8 cellular contexts compared by ENCODE assay signal in the genomic region with DNA sequence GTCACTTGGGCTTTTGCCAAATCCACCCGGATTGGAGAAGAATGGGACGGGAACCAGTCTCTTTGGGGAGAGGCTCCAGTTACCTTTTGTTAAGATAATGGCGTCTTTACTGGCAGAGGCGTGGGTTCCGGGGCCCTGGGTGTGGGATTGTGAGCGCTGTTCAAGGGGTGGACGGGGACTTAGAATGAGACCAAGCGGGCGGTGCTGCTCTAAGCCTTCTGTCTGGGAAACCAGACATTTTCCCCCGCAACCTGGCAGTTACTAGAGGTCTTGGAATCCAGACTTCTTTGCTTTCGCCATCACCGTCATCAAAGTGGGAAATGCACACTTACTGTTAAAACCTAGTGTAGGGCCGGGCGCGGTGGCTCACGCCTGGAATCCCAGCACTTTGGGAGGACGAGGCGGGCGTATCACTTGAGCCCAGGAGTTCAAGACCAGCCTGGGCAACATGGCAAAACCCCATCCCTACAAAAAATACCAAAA. TPM values are rescaled to one million over a fixed set of nuclear protein-coding genes. Genes with fewer than 3 reads are reported as not detected.
DNase-seq lines count a peak whose midpoint lies in the region; ATAC-seq and TF ChIP-seq lines count a peak whose summit lies in the region.

No MANE protein-coding gene starts in this region.

- no peaks in the 10 kb centered on the region for H3K9me2 ChIP-seq in PC-9 (ENCODE audit: insufficient read depth)

- no peaks in the 10 kb centered on the region for H4K20me1 ChIP-seq in PC-9 (ENCODE audit: insufficient read depth)

- peaks cover 65% of the 10 kb centered on the region for H3K79me2 ChIP-seq in PC-9 (ENCODE audit: low read depth)

- H3F3A ChIP-seq in PC-9 (ENCODE audit: insufficient read depth, low read depth): peaks cover 46% of the 10 kb centered on the region

- TF ChIP-seq CTCF in PC-9 (conservative IDR thresholded peaks at IDR 0.05) (no peak), epithelial cell of proximal tubule (conservative IDR thresholded peaks at IDR 0.05; ENCODE audit: low read depth, low read length) (no peak)

- peak overlapping the region; percentile 87 for H3K27ac ChIP-seq in PC-9

- H3K36me3 ChIP-seq in PC-9 (ENCODE audit: low read depth): 0 out of 2 replicates have a peak, but pooled peaks cover 3% of the 10 kb centered on the region
- peaks cover 3% of the 10 kb centered on the region for H3K36me3 ChIP-seq in neuron (ENCODE audit: insufficient read depth, low read length)

- DNase-seq in AG20443 (ENCODE audit: low spot score): peak; percentile 38
- no peak for DNase-seq in PC-9
- no peak for DNase-seq in epithelial cell of proximal tubule (ENCODE audit: low read depth)
- no peak for DNase-seq in NCI-H345 treated with DMSO at 0.1 percent for 48 hours (lab: John Stamatoyannopoulos, UW; ENCODE audit: unreplicated experiment)
- DNase-seq in inferior parietal cortex (ENCODE audit: extremely low spot score): no peak

- peak overlapping the region; percentile 88 for H2AFZ ChIP-seq in PC-9
- H2AFZ ChIP-seq in neuron (ENCODE audit: low read depth, low read length): no peak overlapping the region

- H3K4me1 ChIP-seq in PC-9 (replicated peaks; ENCODE audit: insufficient read depth) (peaks cover 69% of the 10 kb centered on the region), neuron (ENCODE audit: insufficient read depth, low read length) (peaks cover 13% of the 10 kb centered on the region)

- H3K4me2 ChIP-seq in PC-9: peak overlapping the region; percentile 80

- CTCF ChIA-PET in PC-9 (lab: Charles Lee): interaction anchor here (0.6 to 0.7 kb wide), 2 partner anchors 124 to 718 kb away, joined by 3 read pairs; partner anchors contain the start of gene MRPS7

- BruUV-seq in PC-9 (replicated peaks; lab: Mats Ljungman, UMichigan): TSS peak; percentile 90

- no peaks in the 10 kb centered on the region for H3K9me3 ChIP-seq in PC-9 (ENCODE audit: insufficient read depth, low read depth)
- H3K9me3 ChIP-seq in neuron (ENCODE audit: low read length): no peaks in the 10 kb centered on the region

- H3K27me3 ChIP-seq in PC-9 (ENCODE audit: insufficient read depth, low read depth): no peaks in the 10 kb centered on the region
- H3K27me3 ChIP-seq in neuron (ENCODE audit: insufficient read depth, low read length): no peaks in the 10 kb centered on the region

- intact Hi-C loops in PC-9 (cut with micrococcal nuclease; ENCODE audit: unreplicated experiment): loop anchor here (1.0 to 5.0 kb wide), 3 partner anchors 47 to 132 kb away; partner anchors contain the start of gene EVPL

- H3K4me3 ChIP-seq in PC-9: peak overlapping the region; percentile 82
- peak overlapping the region; percentile 63 for H3K4me3 ChIP-seq in epithelial cell of proximal tubule (ENCODE audit: low read depth, low read length)
- peak overlapping the region; percentile 75 for H3K4me3 ChIP-seq in neuron (ENCODE audit: low read length)

- peak; percentile 24 for ATAC-seq in GM21528 (IDR thresholded peaks at IDR 0.05; ENCODE audit: low FRiP score, unreplicated experiment)
- ATAC-seq in GM19397 (IDR thresholded peaks at IDR 0.05; ENCODE audit: unreplicated experiment): no peak

- POLR2A ChIA-PET in PC-9 (lab: Charles Lee; ENCODE audit: unreplicated experiment): interaction anchor here (0.6 kb wide), 1 partner anchor 1145 kb away, joined by 3 read pairs; no protein-coding TSS in a partner anchor

RNA-seq across cellular contexts. Expression of gene TEN1, which starts 0.7 kb away (rescaled TPM):
- total RNA-seq in PC-9 (2021) (19.6 and 22.7 TPM in 2 replicates), epithelial cell of proximal tubule (25.3 and 41.6 TPM in 2 replicates)

RNA-seq across cellular contexts. Expression of gene ACOX1, which starts 0.8 kb away (rescaled TPM):
- total RNA-seq in PC-9 (2021) (35.5 and 37.1 TPM in 2 replicates), epithelial cell of proximal tubule (22.2 and 35.1 TPM in 2 replicates)

RNA-seq across cellular contexts. Expression of gene CDK3, which starts 20.9 kb away (rescaled TPM):
- total RNA-seq in PC-9 (2021) (10.3 and 12.3 TPM in 2 replicates), epithelial cell of proximal tubule (0.17 and 1.7 TPM in 2 replicates)

RNA-seq across cellular contexts. Expression of gene FBF1, which starts 38.9 kb away (rescaled TPM):
- total RNA-seq in PC-9 (2021) (22.5 and 28.7 TPM in 2 replicates), epithelial cell of proximal tubule (5.5 and 9.0 TPM in 2 replicates)

RNA-seq across cellular contexts. Expression of gene EVPL, which starts 47.4 kb away (rescaled TPM):
- total RNA-seq in PC-9 (2021) (60.8 and 77.8 TPM in 2 replicates), epithelial cell of proximal tubule (22.2 and 24.8 TPM in 2 replicates)
